Comparison of ENCODE assay signal across 27 cellular contexts in genomic region chr7:105840981-105841749, GRCh38. TPM values are rescaled to one million over a fixed set of nuclear protein-coding genes. Genes with fewer than 3 reads are reported as not detected.
A peak's percentile ranks its signal among the peaks of the same experiment; 100 is the strongest.
DNase-seq lines count a peak whose midpoint lies in the region; ATAC-seq and TF ChIP-seq lines count a peak whose summit lies in the region.
"Had no signal": no experiment of that assay in that cellular context is flagged by ENCODE, and none has a peak within 500 bp of the region (broad histone marks: within the 10 kb centered on the region; RNA-seq: fewer than 3 reads in every experiment).

No MANE protein-coding gene starts in this region.

- CTCF ChIA-PET in RWPE1 (lab: Yijun Ruan, JAX): no interaction called here

- ATAC-seq in HG03571 (IDR thresholded peaks at IDR 0.05; ENCODE audit: unreplicated experiment) (no peak), HG03097 (IDR thresholded peaks at IDR 0.05; ENCODE audit: low FRiP score, unreplicated experiment) (no peak), HG02571 (IDR thresholded peaks at IDR 0.05; ENCODE audit: unreplicated experiment) (no peak)
- ATAC-seq: A549 had no signal

- H3K27ac ChIP-seq in RWPE1: peak overlapping the region; percentile 55
- H3K27ac ChIP-seq: A549; BLaER1 treated with 17β-estradiol and CSF1 and Interleukin-3, amounts not matched to agents 10 nM and 100 nM; KMS-11 had no signal

- TF ChIP-seq CTCF in RWPE1 (conservative IDR thresholded peaks at IDR 0.05; ENCODE audit: low read depth) (no peak), epithelial cell of esophagus (IDR thresholded peaks at IDR 0.05; ENCODE audit: insufficient read depth, low read depth, low read length, missing control alignments) (no peak)

- no peaks in the 10 kb centered on the region for H3K27me3 ChIP-seq in MG63
- H3K27me3 ChIP-seq: BLaER1 treated with 17β-estradiol and CSF1 and Interleukin-3, amounts not matched to agents 10 nM and 100 nM had no signal

- DNase-seq in H4 (ENCODE audit: low spot score) (peak; percentile 33), RWPE1 (ENCODE audit: low spot score) (no peak), epithelial cell of esophagus (ENCODE audit: low read depth) (peak; percentile 26), left kidney (ENCODE audit: low read depth, low spot score) (peak; percentile 46), MG63 (no peak)
- DNase-seq: AML-193; CD4-positive, alpha-beta memory T cell; COR-L47; DMS79; EL; GF-D8; NCI-H1092 treated with DMSO at 0.1 percent for 48 hours; NCI-H1436 treated with DMSO at 0.1 percent for 48 hours; NCI-H187 treated with DMSO at 0.1 percent for 48 hours; NCI-H2171 treated with DMSO at 0.1 percent for 48 hours; NCI-H345; NCI-H510A treated with DMSO at 0.1 percent for 48 hours; NCI-H774; NK-92 treated with Interleukin-12 subunit alpha and Interleukin-12 subunit beta, amount 100 ng/mL, for 24 hours; PC-3; Right ventricle myocardium superior had no signal

- no peaks in the 10 kb centered on the region for H3K9me3 ChIP-seq in MG63
- H3K9me3 ChIP-seq: A549 had no signal

- H3K4me3 ChIP-seq in epithelial cell of esophagus (ENCODE audit: low read length) (no peak overlapping the region), MG63 (no peak overlapping the region)
- H3K4me3 ChIP-seq: A549; BLaER1 treated with 17β-estradiol and CSF1 and Interleukin-3, amounts not matched to agents 10 nM and 100 nM had no signal

- no peaks in the 10 kb centered on the region for H3K36me3 ChIP-seq in MG63

- POLR2A ChIA-PET in RWPE1 (lab: Yijun Ruan, JAX; ENCODE audit: low non-redundant PET): interaction anchor here (1.1 kb wide), 1 partner anchor 10 kb away, joined by 4 read pairs; no protein-coding TSS in a partner anchor

RNA-seq across cellular contexts. Expression of gene ATXN7L1, which starts 35.2 kb away (rescaled TPM):
- 2.2 and 4.4 TPM in 2 replicates for total RNA-seq in H4 (2014; rRNA removed; shearing (Covaris generic))
- 0.59 TPM in 1 of 2 replicates, not detected in the other for total RNA-seq in MG63 (2014; rRNA removed; shearing (Covaris generic); ENCODE audit: low replicate concordance)

Comparison
In these comparisons a context has a peak if more than half of its experiments do, and no peak if none do; other contexts are left out.
1. DNase-seq: peak in H4 (single experiment), epithelial cell of esophagus (single experiment) and left kidney (single experiment); none in RWPE1 (single experiment) and MG63 (single experiment).